ENCODE assay signal across 34 cellular contexts in the genomic region with DNA sequence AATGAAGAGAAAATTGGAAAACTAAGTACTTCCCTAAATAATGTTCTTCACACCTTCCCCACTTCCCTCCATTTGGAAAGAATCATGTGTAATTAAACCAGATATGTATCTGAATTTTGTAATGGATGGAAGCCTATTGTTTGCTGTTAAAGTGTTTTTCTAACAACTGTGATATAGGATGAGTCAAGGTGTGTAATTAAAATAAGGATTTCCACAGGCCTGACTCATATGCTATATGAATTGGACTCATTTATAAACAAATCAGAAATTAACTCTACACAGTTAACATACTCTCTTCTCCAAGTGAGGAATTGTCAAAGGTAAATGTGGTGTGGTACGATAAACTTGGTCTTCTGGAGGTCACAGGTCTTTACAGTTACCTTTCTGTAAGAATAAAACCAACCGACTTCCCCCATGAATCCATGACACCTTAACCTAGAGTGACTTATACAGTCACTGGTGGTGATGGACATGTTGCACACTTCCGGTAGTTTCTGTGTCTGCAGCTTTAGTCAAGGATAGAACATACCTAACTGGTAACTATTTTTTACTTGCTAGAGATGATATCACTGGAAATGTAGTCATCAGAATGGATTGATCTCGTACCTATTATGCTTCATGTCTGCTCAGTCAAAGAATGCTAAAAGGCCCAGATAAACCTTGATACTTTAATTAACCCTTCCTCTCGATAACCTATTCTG. TPM values are rescaled to one million over a fixed set of nuclear protein-coding genes. Genes with fewer than 3 reads are reported as not detected.
"Had no signal": no experiment of that assay in that cellular context is flagged by ENCODE, and none has a peak within 500 bp of the region (broad histone marks: within the 10 kb centered on the region; RNA-seq: fewer than 3 reads in every experiment).

No MANE protein-coding gene starts in this region.

- H3K27ac Mint-ChIP-seq: activated B cell treated with CpG ODN at 0.5 μM for 24 hours; activated CD4-positive, alpha-beta memory T cell treated with anti-CD3 and anti-CD28 coated beads, Interleukin-2, amount 10 ng/mL, durations not matched to agents 7 days and 5 days; activated CD8-positive, alpha-beta memory T cell treated with anti-CD3 and anti-CD28 coated beads, Interleukin-2, amount 10 ng/mL, durations not matched to agents 7 days and 5 days; activated naive CD8-positive, alpha-beta T cell treated with anti-CD3 and anti-CD28 coated beads for 36 hours; activated T-cell treated with anti-CD3 and anti-CD28 coated beads, Interleukin-2, amount 50 U/mL, for 72 hours; activated T-helper 17 cell treated with anti-CD3 and anti-CD28 coated beads, Interleukin-2, amount 50 U/mL, for 72 hours had no signal

- H3K36me3 ChIP-seq: brain microvascular endothelial cell had no signal

- H3K9me3 Mint-ChIP-seq: activated B cell treated with CpG ODN at 0.5 μM for 24 hours; activated CD4-positive, alpha-beta memory T cell treated with anti-CD3 and anti-CD28 coated beads, Interleukin-2, amount 10 ng/mL, durations not matched to agents 7 days and 5 days; activated naive CD8-positive, alpha-beta T cell treated with anti-CD3 and anti-CD28 coated beads for 36 hours; activated T-helper 17 cell treated with anti-CD3 and anti-CD28 coated beads, Interleukin-2, amount 50 U/mL, for 72 hours had no signal

- H3K27me3 ChIP-seq: brain microvascular endothelial cell had no signal

- ATAC-seq: activated CD8-positive, alpha-beta memory T cell treated with anti-CD3 and anti-CD28 coated beads, Interleukin-2, amount 10 ng/mL, durations not matched to agents 7 days and 5 days; activated T-cell treated with anti-CD3 and anti-CD28 coated beads, Interleukin-2, amount 50 U/mL, for 72 hours; activated T-helper 17 cell treated with anti-CD3 and anti-CD28 coated beads, Interleukin-2, amount 50 U/mL, for 72 hours; Panc1 had no signal

- H3K27me3 Mint-ChIP-seq: activated B cell treated with CpG ODN at 0.5 μM for 24 hours; activated CD4-positive, alpha-beta memory T cell treated with anti-CD3 and anti-CD28 coated beads, Interleukin-2, amount 10 ng/mL, durations not matched to agents 7 days and 5 days; activated CD8-positive, alpha-beta memory T cell treated with anti-CD3 and anti-CD28 coated beads, Interleukin-2, amount 10 ng/mL, durations not matched to agents 7 days and 5 days had no signal

- H3K4me3 Mint-ChIP-seq: activated B cell treated with CpG ODN at 0.5 μM for 24 hours; activated CD4-positive, alpha-beta memory T cell treated with anti-CD3 and anti-CD28 coated beads, Interleukin-2, amount 10 ng/mL, durations not matched to agents 7 days and 5 days; activated CD8-positive, alpha-beta memory T cell treated with anti-CD3 and anti-CD28 coated beads, Interleukin-2, amount 10 ng/mL, durations not matched to agents 7 days and 5 days; activated naive CD8-positive, alpha-beta T cell treated with anti-CD3 and anti-CD28 coated beads for 36 hours; activated T-cell treated with anti-CD3 and anti-CD28 coated beads, Interleukin-2, amount 50 U/mL, for 72 hours; activated T-helper 17 cell treated with anti-CD3 and anti-CD28 coated beads, Interleukin-2, amount 50 U/mL, for 72 hours had no signal

- H3K36me3 Mint-ChIP-seq: activated CD8-positive, alpha-beta memory T cell treated with anti-CD3 and anti-CD28 coated beads, Interleukin-2, amount 10 ng/mL, durations not matched to agents 7 days and 5 days; activated naive CD8-positive, alpha-beta T cell treated with anti-CD3 and anti-CD28 coated beads for 36 hours had no signal

- DNase-seq: activated B cell treated with CpG ODN at 0.5 μM for 24 hours; activated CD4-positive, alpha-beta memory T cell treated with anti-CD3 and anti-CD28 coated beads, Interleukin-2, amount 10 ng/mL, durations not matched to agents 7 days and 5 days; activated CD4-positive, alpha-beta T cell treated with anti-CD3 and anti-CD28 coated beads for 4 hours; activated CD4-positive, CD25-positive, alpha-beta regulatory T cell treated with anti-CD3 and anti-CD28 coated beads, Interleukin-2, amount 50 U/mL, for 72 hours; activated CD8-positive, alpha-beta memory T cell treated with anti-CD3 and anti-CD28 coated beads for 24 hours; activated CD8-positive, alpha-beta memory T cell treated with anti-CD3 and anti-CD28 coated beads, Interleukin-2, amount 10 ng/mL, durations not matched to agents 7 days and 5 days; activated CD8-positive, alpha-beta memory T cell treated with anti-CD3 and anti-CD28 coated beads, Interleukin-2, amount 50 U/mL, for 48 hours; activated effector memory CD4-positive, alpha-beta T cell treated with anti-CD3 and anti-CD28 coated beads, Interleukin-2, amount 50 U/mL, for 16 hours; activated naive CD4-positive, alpha-beta T cell; activated naive CD4-positive, alpha-beta T cell treated with anti-CD3 and anti-CD28 coated beads, Interleukin-2, amount 50 U/mL, for 16 hours; activated naive CD8-positive, alpha-beta T cell treated with anti-CD3 and anti-CD28 coated beads for 36 hours; activated T-cell treated with anti-CD3 and anti-CD28 coated beads, Interleukin-2, amount 50 U/mL, for 72 hours; amniotic stem cell; aorta; brain microvascular endothelial cell; NCI-H1092 treated with DMSO at 0.1 percent for 48 hours; NCI-H1417 treated with DMSO at 0.1 percent for 48 hours; NCI-H187 treated with DMSO at 0.1 percent for 48 hours; NCI-H2081; NCI-H226; NCI-H446 treated with DMSO at 0.1 percent for 48 hours; NCI-H69; NCI-H82; Right ventricle myocardium superior; RPMI8226; SW 1271; T-helper 1 cell; T-helper 2 cell; T-helper 9 cell had no signal

- H3K4me2 ChIP-seq: KMS-11 had no signal

- H3K9ac ChIP-seq: KMS-11 had no signal

- H3K27ac ChIP-seq: brain microvascular endothelial cell, KMS-11, VCaP had no signal

- H3K4me1 Mint-ChIP-seq: activated B cell treated with CpG ODN at 0.5 μM for 24 hours had no signal

RNA-seq across cellular contexts. Expression of a gene that starts 12.8 kb away (rescaled TPM):
- total RNA-seq: activated B cell treated with CpG ODN at 0.5 μM for 24 hours; activated CD4-positive, alpha-beta memory T cell treated with anti-CD3 and anti-CD28 coated beads, Interleukin-2, amount 10 ng/mL, durations not matched to agents 7 days and 5 days; activated CD8-positive, alpha-beta memory T cell treated with anti-CD3 and anti-CD28 coated beads, Interleukin-2, amount 10 ng/mL, durations not matched to agents 7 days and 5 days; activated naive CD8-positive, alpha-beta T cell treated with anti-CD3 and anti-CD28 coated beads for 36 hours; activated T-cell treated with anti-CD3 and anti-CD28 coated beads, Interleukin-2, amount 50 U/mL, for 72 hours; activated T-helper 17 cell treated with anti-CD3 and anti-CD28 coated beads, Interleukin-2, amount 50 U/mL, for 72 hours; aorta; cardiac septum; Right ventricle myocardium superior had no signal
- polyA plus RNA-seq: aorta had no signal
